In the genomic region with DNA sequence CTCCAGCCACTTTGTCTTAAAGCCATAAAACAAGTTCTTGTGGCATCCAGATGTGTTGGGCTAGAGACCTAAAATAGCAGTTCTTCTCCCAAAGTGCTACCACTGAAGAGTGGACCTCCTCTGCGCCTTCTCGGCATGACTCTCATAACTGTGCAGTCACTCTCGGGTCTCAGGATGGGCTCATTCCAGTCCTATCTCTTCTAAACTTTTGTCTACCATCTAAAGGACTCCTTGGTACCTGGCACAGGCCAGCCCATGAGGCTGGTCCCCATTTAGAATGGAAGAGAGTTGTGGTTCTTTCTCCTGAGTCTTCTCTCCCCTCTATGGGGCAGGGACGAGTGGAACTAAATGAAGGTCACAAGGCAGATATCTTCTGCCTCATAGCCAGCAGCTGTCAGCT, we compare ENCODE assay signal across 9 cellular contexts.
"Had no signal": no experiment of that assay in that cellular context is flagged by ENCODE, and none has a peak within 500 bp of the region (broad histone marks: within the 10 kb centered on the region; RNA-seq: fewer than 3 reads in every experiment).

No MANE protein-coding gene starts in this region.

- H3K4me1 ChIP-seq: HAP-1 had no signal

- H3K9ac ChIP-seq: GM23248 had no signal

- ATAC-seq: HCT116, HepG2 had no signal

- H3K4me3 Mint-ChIP-seq: HFFc6 had no signal

- DNase-seq: GM23248, GOT3, H7, HFFc6 had no signal

- H3K4me1 Mint-ChIP-seq: IgD-negative memory B cell had no signal

- H3K36me3 Mint-ChIP-seq: IgD-negative memory B cell had no signal

- H2AFZ ChIP-seq: GM23248 had no signal

- H3K27me3 Mint-ChIP-seq: IgD-negative memory B cell had no signal

- H3K27ac ChIP-seq: GM23248, HL-60 had no signal

- H3K4me3 ChIP-seq: GM23248, HAP-1 had no signal

- H3K36me3 ChIP-seq: HAP-1 had no signal

- H3K27ac Mint-ChIP-seq: HFFc6, IgD-negative memory B cell had no signal

- H3K9me3 ChIP-seq: HAP-1 had no signal
